In the genomic region with DNA sequence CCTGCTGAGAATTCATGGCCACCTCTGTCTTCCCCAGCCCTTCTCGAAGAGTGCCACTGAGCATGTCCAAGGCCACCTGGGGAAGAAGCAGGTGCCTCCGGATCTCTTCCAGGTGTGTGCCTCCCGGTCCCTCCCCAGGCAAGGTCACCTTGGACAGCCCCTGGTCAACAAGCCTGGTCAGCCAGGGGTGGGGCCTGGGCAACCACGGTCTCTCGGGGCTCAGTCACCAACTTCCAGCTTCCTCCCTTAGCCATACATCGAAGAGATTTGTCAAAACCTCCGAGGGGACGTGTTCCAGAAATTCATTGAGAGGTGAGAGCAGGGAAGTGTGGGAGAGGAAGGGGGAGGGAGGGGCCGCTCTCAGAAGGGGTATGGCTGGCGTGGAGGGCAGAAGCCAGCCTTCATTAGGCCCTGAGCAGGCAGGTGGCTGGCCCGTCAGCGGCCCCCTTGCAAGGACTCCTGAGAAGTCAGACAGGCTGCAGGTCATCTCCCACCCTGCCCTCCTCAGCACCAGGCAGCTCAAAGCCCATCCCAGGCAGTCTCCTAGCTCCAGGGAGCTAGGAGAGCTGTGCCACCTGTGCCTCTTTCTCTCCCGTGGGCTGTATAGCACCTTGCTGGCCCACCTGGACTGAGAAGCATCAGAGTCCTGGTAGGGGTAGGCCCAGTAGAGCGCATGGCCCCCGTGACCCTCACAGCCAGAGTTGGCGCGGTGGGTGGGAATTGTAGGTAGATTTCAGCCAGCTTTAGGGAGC, we compare ENCODE assay signal across 10 cellular contexts. TPM values are rescaled to one million over a fixed set of nuclear protein-coding genes. Genes with fewer than 3 reads are reported as not detected.
DNase-seq lines count a peak whose midpoint lies in the region; ATAC-seq and TF ChIP-seq lines count a peak whose summit lies in the region.
"Had no signal": no experiment of that assay in that cellular context is flagged by ENCODE, and none has a peak within 500 bp of the region (broad histone marks: within the 10 kb centered on the region; RNA-seq: fewer than 3 reads in every experiment).

No MANE protein-coding gene starts in this region.

- WGBS in heart left ventricle, 4 donors = 83 to 87% (median 85%) methylated on average over 16 to 17 of the region's 17 CpGs
- 55 to 74% (median 63%) methylated on average over 12 to 17 of the region's 17 CpGs for WGBS in spleen, 5 donors

- H3K27ac Mint-ChIP-seq in CD8-positive, alpha-beta memory T cell = peak overlapping the region; percentile 71 to 99 (median 95)

- POLR2A ChIA-PET in CD8-positive, alpha-beta memory T cell (lab: Charles Lee) = interaction anchor here (0.9 to 2.5 kb wide), 5 partner anchors 8 to 14 kb away, joined by 3 to 9 read pairs (median 4); no protein-coding TSS in a partner anchor

- H3K27me3 Mint-ChIP-seq in CD8-positive, alpha-beta memory T cell = no peaks in the 10 kb centered on the region

- peaks cover 0 to 2% (median 0%) of the 10 kb centered on the region in 5 donors for H3K9me3 Mint-ChIP-seq in CD8-positive, alpha-beta memory T cell

- peak overlapping the region; percentile 68 for H3K27ac ChIP-seq in CD8-positive, alpha-beta memory T cell (ENCODE audit: low read depth, low read length)
- H3K27ac ChIP-seq in SJCRH30 = peak overlapping the region; percentile 79
- H3K27ac ChIP-seq in heart left ventricle = peak overlapping the region in 5 of 12 donors; percentile 27 to 100 (median 87)
- peak overlapping the region; percentile 89 to 100 (median 97) for H3K27ac ChIP-seq in spleen
- H3K27ac ChIP-seq: WERI-Rb-1 had no signal

- peaks cover 45 to 64% (median 48%) of the 10 kb centered on the region in 3 donors for H3K4me1 Mint-ChIP-seq in CD8-positive, alpha-beta memory T cell

- H3K4me3 ChIP-seq in CD8-positive, alpha-beta memory T cell (ENCODE audit: low read length) = no peak overlapping the region
- H3K4me3 ChIP-seq in SJCRH30 (no peak overlapping the region), heart left ventricle (no peak overlapping the region), spleen (peak overlapping the region in 1 of 8 donors; percentile 81)

- no peaks in the 10 kb centered on the region for H3K9me3 ChIP-seq in CD8-positive, alpha-beta memory T cell (ENCODE audit: low read length)
- H3K9me3 ChIP-seq in SJCRH30 (replicated peaks) (no peaks in the 10 kb centered on the region), heart left ventricle (no peaks in the 10 kb centered on the region), spleen (no peaks in the 10 kb centered on the region)

- TF ChIP-seq CTCF in heart left ventricle (IDR thresholded peaks at IDR 0.05) (no peak), spleen (IDR thresholded peaks at IDR 0.05 in 8 of 11, conservative IDR thresholded peaks at IDR 0.05 in 3 of 11) (no peak)

- H3K36me3 Mint-ChIP-seq in CD8-positive, alpha-beta memory T cell = peaks cover 0 to 80% (median 6%) of the 10 kb centered on the region in 3 donors

- peak in 1 of 5 donors; percentile 39 for DNase-seq in CD8-positive, alpha-beta memory T cell
- DNase-seq in SJCRH30 = no peak
- DNase-seq in heart left ventricle = peak in 4 of 5 donors; percentile 12 to 52 (median 20)
- peak; percentile 80 for DNase-seq in spleen
- DNase-seq: NCI-H2227 treated with DMSO at 0.1 percent for 48 hours; stimulated activated naive CD4-positive, alpha-beta T cell; WERI-Rb-1 had no signal

- peak overlapping the region in 3 of 7 donors; percentile 19 to 68 (median 45) for H3K4me3 Mint-ChIP-seq in CD8-positive, alpha-beta memory T cell

- TF ChIP-seq POLR2A in heart left ventricle (IDR thresholded peaks at IDR 0.05) = no peak
- no peak for TF ChIP-seq POLR2A in spleen (IDR thresholded peaks at IDR 0.05)

- H3K36me3 ChIP-seq in CD8-positive, alpha-beta memory T cell (ENCODE audit: insufficient read depth, low read length) = peaks cover 73% of the 10 kb centered on the region
- H3K36me3 ChIP-seq in SJCRH30 (peaks cover 43% of the 10 kb centered on the region), heart left ventricle (peaks cover 3 to 76% (median 59%) of the 10 kb centered on the region in 9 donors), spleen (peaks cover 7 to 95% (median 64%) of the 10 kb centered on the region in 6 donors)

- CTCF ChIA-PET in CD8-positive, alpha-beta memory T cell (lab: Charles Lee) = interaction anchor here (0.7 to 3.5 kb wide), 5 partner anchors 8 to 38 kb away, joined by 3 to 33 read pairs (median 4); partner anchors contain the start of gene ANKRD13D

- ATAC-seq in heart left ventricle = no peak
- ATAC-seq in HG03520 (IDR thresholded peaks at IDR 0.05; ENCODE audit: unreplicated experiment) = no peak
- no peak for ATAC-seq in GM21576 (IDR thresholded peaks at IDR 0.05; ENCODE audit: unreplicated experiment)
- ATAC-seq in GM21515 (IDR thresholded peaks at IDR 0.05; ENCODE audit: unreplicated experiment) = no peak

- no peaks in the 10 kb centered on the region for H3K27me3 ChIP-seq in CD8-positive, alpha-beta memory T cell (ENCODE audit: insufficient read depth, low read length, poor library complexity, severe bottlenecking)
- H3K27me3 ChIP-seq in SJCRH30 = no peaks in the 10 kb centered on the region
- no peaks in the 10 kb centered on the region for H3K27me3 ChIP-seq in heart left ventricle
- H3K27me3 ChIP-seq in spleen (replicated peaks in 1 of 7) = no peaks in the 10 kb centered on the region

- intact Hi-C loops in heart left ventricle (cut with DNase I) (no loop called here), spleen (cut with DNase I; ENCODE audit: low total_unique reads) (no loop called here)

- peaks cover 76% of the 10 kb centered on the region for H3K4me1 ChIP-seq in CD8-positive, alpha-beta memory T cell (ENCODE audit: insufficient read depth, low read length)
- H3K4me1 ChIP-seq in SJCRH30 (peaks cover 40% of the 10 kb centered on the region), heart left ventricle (peaks cover 12 to 97% (median 49%) of the 10 kb centered on the region in 12 donors), spleen (peaks cover 70 to 100% (median 100%) of the 10 kb centered on the region in 6 donors)

RNA-seq across cellular contexts. Expression of gene ANKRD13D, which starts 9.3 kb away (rescaled TPM):
- total RNA-seq in CD8-positive, alpha-beta memory T cell = 10 to 100 TPM; 84.9 to 90.1 TPM
- 23.9 TPM for polyA plus RNA-seq in CD8-positive, alpha-beta memory T cell
- total RNA-seq in SJCRH30 (2014; rRNA removed; shearing (Covaris generic)) = 15.3 and 19.9 TPM in 2 replicates
- total RNA-seq in heart left ventricle = 10 to 100 TPM in 6 of 9 donors, 1 to 10 TPM in 3; 7.6 to 43.6 (median 12.8) TPM
- polyA plus RNA-seq in heart left ventricle = 10 to 100 TPM; 12.3 to 17.6 TPM
- 100 to 1,000 TPM in 5 of 7 donors, 10 to 100 TPM in 2; 67.3 to 151 (median 124) TPM for total RNA-seq in spleen
- 100 to 1,000 TPM in 2 of 3 donors, 10 to 100 TPM in 1; 65.2 to 138 (median 129) TPM for polyA plus RNA-seq in spleen

RNA-seq across cellular contexts. Expression of gene GRK2, which starts 13.5 kb away (rescaled TPM):
- total RNA-seq in CD8-positive, alpha-beta memory T cell = 100 to 1,000 TPM; 237 to 246 TPM
- polyA plus RNA-seq in CD8-positive, alpha-beta memory T cell = 69.9 TPM
- 45.2 and 49.7 TPM in 2 replicates for total RNA-seq in SJCRH30 (2014; rRNA removed; shearing (Covaris generic))
- 100 to 1,000 TPM in 1 of 9 donors, 10 to 100 TPM in 8; 40.1 to 107 (median 49.6) TPM for total RNA-seq in heart left ventricle
- 10 to 100 TPM; 55.6 to 63.8 TPM for polyA plus RNA-seq in heart left ventricle
- 100 to 1,000 TPM; 168 to 301 (median 263) TPM for total RNA-seq in spleen
- 100 to 1,000 TPM; 119 to 270 (median 192) TPM for polyA plus RNA-seq in spleen

RNA-seq across cellular contexts. Expression of gene SSH3, which starts 23.6 kb away (rescaled TPM):
- total RNA-seq in CD8-positive, alpha-beta memory T cell = 10 to 100 TPM in 1 of 2 experiments, 1 to 10 TPM in 1; 8.4 to 10.6 TPM
- polyA plus RNA-seq in CD8-positive, alpha-beta memory T cell = 3.5 TPM
- 2.5 TPM in 2 replicates for total RNA-seq in SJCRH30 (2014; rRNA removed; shearing (Covaris generic))
- 10 to 100 TPM; 10.8 to 23.9 (median 16.8) TPM for total RNA-seq in heart left ventricle
- 1 to 10 TPM; 8.1 to 9.4 TPM for polyA plus RNA-seq in heart left ventricle
- total RNA-seq in spleen = 10 to 100 TPM; 14.6 to 31.8 (median 22.9) TPM
- 10 to 100 TPM in 1 of 3 donors, 1 to 10 TPM in 2; 4.3 to 11.1 (median 5.9) TPM for polyA plus RNA-seq in spleen

Comparison
In these comparisons a context has a peak if more than half of its experiments do, and no peak if none do; other contexts are left out.
1. DNase-seq: peak in heart left ventricle (4 of 5) and spleen (single experiment); none in SJCRH30 (0 of 2).